In the genomic region with DNA sequence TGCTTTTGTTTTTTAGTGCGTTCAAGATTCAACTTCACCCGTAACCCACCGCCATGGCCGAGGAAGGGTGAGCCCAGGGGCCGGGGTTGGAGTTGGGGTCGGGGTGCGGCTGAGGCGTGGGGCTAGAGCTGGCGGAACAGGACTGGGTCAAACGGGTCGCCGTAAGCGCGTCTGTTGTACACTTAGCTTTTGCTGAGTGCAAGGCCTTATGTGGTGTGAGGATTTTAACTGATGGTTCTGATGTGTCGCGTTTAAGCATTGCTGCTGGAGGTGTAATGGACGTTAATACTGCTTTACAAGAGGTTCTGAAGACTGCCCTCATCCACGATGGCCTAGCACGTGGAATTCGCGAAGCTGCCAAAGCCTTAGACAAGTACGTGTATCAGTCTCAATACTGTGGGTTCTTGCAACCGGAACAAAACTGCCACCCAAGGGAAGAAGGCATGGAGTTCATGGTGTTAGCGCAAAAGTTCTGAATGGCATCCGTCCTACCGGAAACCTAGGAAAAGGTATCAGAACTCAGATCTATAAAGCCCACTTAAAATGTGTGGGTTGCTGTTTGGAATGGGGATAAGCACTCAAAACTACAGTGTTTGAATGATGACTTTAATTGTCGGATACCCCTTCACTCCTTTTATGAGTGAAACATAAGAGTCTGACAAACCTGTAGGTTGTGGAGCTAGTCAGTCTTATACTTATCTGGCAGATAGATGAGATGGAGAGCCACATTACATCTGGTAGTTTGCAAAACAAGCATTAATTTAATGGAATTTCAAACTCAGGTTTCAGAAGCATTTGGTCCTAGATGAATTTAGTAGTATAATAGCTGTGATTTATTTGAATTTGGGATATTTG, we compare ENCODE assay signal across 1 cellular context.
TF ChIP-seq lines count a peak whose summit lies in the region.

No MANE protein-coding gene starts in this region.

TF ChIP-seq in WTC11, 78 proteins besides CTCF, POLR2A, EP300 and RAD21 (continued from another document and continues in another):
- TF ChIP-seq, protein P1, sequence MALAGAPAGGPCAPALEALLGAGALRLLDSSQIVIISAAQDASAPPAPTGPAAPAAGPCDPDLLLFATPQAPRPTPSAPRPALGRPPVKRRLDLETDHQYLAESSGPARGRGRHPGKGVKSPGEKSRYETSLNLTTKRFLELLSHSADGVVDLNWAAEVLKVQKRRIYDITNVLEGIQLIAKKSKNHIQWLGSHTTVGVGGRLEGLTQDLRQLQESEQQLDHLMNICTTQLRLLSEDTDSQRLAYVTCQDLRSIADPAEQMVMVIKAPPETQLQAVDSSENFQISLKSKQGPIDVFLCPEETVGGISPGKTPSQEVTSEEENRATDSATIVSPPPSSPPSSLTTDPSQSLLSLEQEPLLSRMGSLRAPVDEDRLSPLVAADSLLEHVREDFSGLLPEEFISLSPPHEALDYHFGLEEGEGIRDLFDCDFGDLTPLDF (CRISPR knock-in tag; IDR thresholded peaks at IDR 0.05) = no peak
- TF ChIP-seq, protein P2, sequence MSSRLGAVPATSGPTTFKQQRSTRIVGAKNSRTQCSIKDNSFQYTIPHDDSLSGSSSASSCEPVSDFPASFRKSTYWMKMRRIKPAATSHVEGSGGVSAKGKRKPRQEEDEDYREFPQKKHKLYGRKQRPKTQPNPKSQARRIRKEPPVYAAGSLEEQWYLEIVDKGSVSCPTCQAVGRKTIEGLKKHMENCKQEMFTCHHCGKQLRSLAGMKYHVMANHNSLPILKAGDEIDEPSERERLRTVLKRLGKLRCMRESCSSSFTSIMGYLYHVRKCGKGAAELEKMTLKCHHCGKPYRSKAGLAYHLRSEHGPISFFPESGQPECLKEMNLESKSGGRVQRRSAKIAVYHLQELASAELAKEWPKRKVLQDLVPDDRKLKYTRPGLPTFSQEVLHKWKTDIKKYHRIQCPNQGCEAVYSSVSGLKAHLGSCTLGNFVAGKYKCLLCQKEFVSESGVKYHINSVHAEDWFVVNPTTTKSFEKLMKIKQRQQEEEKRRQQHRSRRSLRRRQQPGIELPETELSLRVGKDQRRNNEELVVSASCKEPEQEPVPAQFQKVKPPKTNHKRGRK (CRISPR knock-in tag; IDR thresholded peaks at IDR 0.05; ENCODE audit: borderline replicate concordance) = no peak
- TF ChIP-seq, protein P3, sequence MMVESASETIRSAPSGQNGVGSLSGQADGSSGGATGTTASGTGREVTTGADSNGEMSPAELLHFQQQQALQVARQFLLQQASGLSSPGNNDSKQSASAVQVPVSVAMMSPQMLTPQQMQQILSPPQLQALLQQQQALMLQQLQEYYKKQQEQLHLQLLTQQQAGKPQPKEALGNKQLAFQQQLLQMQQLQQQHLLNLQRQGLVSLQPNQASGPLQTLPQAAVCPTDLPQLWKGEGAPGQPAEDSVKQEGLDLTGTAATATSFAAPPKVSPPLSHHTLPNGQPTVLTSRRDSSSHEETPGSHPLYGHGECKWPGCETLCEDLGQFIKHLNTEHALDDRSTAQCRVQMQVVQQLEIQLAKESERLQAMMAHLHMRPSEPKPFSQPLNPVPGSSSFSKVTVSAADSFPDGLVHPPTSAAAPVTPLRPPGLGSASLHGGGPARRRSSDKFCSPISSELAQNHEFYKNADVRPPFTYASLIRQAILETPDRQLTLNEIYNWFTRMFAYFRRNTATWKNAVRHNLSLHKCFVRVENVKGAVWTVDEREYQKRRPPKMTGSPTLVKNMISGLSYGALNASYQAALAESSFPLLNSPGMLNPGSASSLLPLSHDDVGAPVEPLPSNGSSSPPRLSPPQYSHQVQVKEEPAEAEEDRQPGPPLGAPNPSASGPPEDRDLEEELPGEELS (CRISPR knock-in tag; IDR thresholded peaks at IDR 0.05) = no peak
- TF ChIP-seq, protein P4, sequence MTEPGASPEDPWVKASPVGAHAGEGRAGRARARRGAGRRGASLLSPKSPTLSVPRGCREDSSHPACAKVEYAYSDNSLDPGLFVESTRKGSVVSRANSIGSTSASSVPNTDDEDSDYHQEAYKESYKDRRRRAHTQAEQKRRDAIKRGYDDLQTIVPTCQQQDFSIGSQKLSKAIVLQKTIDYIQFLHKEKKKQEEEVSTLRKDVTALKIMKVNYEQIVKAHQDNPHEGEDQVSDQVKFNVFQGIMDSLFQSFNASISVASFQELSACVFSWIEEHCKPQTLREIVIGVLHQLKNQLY (CRISPR knock-in tag; IDR thresholded peaks at IDR 0.05) = no peak
- TF ChIP-seq, protein P5, sequence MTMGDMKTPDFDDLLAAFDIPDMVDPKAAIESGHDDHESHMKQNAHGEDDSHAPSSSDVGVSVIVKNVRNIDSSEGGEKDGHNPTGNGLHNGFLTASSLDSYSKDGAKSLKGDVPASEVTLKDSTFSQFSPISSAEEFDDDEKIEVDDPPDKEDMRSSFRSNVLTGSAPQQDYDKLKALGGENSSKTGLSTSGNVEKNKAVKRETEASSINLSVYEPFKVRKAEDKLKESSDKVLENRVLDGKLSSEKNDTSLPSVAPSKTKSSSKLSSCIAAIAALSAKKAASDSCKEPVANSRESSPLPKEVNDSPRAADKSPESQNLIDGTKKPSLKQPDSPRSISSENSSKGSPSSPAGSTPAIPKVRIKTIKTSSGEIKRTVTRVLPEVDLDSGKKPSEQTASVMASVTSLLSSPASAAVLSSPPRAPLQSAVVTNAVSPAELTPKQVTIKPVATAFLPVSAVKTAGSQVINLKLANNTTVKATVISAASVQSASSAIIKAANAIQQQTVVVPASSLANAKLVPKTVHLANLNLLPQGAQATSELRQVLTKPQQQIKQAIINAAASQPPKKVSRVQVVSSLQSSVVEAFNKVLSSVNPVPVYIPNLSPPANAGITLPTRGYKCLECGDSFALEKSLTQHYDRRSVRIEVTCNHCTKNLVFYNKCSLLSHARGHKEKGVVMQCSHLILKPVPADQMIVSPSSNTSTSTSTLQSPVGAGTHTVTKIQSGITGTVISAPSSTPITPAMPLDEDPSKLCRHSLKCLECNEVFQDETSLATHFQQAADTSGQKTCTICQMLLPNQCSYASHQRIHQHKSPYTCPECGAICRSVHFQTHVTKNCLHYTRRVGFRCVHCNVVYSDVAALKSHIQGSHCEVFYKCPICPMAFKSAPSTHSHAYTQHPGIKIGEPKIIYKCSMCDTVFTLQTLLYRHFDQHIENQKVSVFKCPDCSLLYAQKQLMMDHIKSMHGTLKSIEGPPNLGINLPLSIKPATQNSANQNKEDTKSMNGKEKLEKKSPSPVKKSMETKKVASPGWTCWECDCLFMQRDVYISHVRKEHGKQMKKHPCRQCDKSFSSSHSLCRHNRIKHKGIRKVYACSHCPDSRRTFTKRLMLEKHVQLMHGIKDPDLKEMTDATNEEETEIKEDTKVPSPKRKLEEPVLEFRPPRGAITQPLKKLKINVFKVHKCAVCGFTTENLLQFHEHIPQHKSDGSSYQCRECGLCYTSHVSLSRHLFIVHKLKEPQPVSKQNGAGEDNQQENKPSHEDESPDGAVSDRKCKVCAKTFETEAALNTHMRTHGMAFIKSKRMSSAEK (CRISPR knock-in tag; IDR thresholded peaks at IDR 0.05; ENCODE audit: borderline replicate concordance) = no peak
- TF ChIP-seq JUN (CRISPR knock-in tag; IDR thresholded peaks at IDR 0.05) = no peak
- TF ChIP-seq, protein P6, sequence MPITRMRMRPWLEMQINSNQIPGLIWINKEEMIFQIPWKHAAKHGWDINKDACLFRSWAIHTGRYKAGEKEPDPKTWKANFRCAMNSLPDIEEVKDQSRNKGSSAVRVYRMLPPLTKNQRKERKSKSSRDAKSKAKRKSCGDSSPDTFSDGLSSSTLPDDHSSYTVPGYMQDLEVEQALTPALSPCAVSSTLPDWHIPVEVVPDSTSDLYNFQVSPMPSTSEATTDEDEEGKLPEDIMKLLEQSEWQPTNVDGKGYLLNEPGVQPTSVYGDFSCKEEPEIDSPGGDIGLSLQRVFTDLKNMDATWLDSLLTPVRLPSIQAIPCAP (CRISPR knock-in tag; IDR thresholded peaks at IDR 0.05) = peak; percentile 66; the same call in 1 of the 2 replicates
- TF ChIP-seq ESRRA (CRISPR knock-in tag; IDR thresholded peaks at IDR 0.05; ENCODE audit: borderline replicate concordance) = no peak
- TF ChIP-seq SMAD3 (CRISPR knock-in tag; IDR thresholded peaks at IDR 0.05; ENCODE audit: borderline replicate concordance) = no peak
- TF ChIP-seq ZNF416 (CRISPR knock-in tag; IDR thresholded peaks at IDR 0.05) = no peak
- TF ChIP-seq, protein P7, sequence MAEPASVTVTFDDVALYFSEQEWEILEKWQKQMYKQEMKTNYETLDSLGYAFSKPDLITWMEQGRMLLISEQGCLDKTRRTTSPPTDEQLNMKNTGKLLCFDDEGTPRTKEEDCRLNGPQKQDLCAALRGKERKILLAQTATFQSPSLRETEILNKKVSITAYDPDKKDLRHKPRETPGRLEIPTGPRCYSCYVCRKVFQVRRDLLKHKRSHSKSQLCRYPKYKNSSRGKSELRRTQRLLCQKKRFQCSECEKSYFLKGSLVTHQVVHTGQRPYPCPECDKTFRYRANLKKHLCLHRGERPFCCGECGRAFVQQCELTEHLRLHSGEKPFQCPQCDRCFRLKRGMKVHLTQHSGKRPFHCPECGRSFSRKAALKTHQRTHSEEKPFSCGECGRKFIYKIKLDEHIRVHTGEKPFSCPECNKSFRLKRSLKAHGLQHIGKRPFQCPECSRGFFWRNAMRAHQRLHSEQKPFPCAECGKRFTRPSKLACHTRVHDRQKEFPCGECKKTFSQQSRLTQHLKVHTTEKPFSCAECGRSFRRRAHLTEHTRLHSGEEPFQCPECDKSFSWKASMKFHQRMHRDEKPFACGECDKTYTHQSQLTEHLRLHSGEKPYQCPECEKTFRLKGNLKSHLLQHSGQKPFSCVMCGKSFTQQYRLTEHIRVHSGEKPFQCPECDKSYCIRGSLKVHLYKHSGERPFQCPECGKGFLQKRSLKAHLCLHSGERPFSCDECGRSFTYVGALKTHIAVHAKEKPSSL (CRISPR knock-in tag; conservative IDR thresholded peaks at IDR 0.05) = no peak
- no peak for TF ChIP-seq HMGA2 (CRISPR knock-in tag; IDR thresholded peaks at IDR 0.05)
- TF ChIP-seq, protein P8, sequence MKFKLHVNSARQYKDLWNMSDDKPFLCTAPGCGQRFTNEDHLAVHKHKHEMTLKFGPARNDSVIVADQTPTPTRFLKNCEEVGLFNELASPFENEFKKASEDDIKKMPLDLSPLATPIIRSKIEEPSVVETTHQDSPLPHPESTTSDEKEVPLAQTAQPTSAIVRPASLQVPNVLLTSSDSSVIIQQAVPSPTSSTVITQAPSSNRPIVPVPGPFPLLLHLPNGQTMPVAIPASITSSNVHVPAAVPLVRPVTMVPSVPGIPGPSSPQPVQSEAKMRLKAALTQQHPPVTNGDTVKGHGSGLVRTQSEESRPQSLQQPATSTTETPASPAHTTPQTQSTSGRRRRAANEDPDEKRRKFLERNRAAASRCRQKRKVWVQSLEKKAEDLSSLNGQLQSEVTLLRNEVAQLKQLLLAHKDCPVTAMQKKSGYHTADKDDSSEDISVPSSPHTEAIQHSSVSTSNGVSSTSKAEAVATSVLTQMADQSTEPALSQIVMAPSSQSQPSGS (CRISPR knock-in tag; IDR thresholded peaks at IDR 0.05; ENCODE audit: borderline replicate concordance, low read depth) = 0 out of 2 replicates have a peak, but pooled peaks have one; percentile 54
- TF ChIP-seq ZNF423 (CRISPR knock-in tag; IDR thresholded peaks at IDR 0.05) = no peak
- no peak for TF ChIP-seq TCF7 (CRISPR knock-in tag; IDR thresholded peaks at IDR 0.05; ENCODE audit: low read depth)
- TF ChIP-seq, protein P9, sequence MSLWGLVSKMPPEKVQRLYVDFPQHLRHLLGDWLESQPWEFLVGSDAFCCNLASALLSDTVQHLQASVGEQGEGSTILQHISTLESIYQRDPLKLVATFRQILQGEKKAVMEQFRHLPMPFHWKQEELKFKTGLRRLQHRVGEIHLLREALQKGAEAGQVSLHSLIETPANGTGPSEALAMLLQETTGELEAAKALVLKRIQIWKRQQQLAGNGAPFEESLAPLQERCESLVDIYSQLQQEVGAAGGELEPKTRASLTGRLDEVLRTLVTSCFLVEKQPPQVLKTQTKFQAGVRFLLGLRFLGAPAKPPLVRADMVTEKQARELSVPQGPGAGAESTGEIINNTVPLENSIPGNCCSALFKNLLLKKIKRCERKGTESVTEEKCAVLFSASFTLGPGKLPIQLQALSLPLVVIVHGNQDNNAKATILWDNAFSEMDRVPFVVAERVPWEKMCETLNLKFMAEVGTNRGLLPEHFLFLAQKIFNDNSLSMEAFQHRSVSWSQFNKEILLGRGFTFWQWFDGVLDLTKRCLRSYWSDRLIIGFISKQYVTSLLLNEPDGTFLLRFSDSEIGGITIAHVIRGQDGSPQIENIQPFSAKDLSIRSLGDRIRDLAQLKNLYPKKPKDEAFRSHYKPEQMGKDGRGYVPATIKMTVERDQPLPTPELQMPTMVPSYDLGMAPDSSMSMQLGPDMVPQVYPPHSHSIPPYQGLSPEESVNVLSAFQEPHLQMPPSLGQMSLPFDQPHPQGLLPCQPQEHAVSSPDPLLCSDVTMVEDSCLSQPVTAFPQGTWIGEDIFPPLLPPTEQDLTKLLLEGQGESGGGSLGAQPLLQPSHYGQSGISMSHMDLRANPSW (CRISPR knock-in tag; conservative IDR thresholded peaks at IDR 0.05; ENCODE audit: low read depth) = no peak
- TF ChIP-seq, protein P10, sequence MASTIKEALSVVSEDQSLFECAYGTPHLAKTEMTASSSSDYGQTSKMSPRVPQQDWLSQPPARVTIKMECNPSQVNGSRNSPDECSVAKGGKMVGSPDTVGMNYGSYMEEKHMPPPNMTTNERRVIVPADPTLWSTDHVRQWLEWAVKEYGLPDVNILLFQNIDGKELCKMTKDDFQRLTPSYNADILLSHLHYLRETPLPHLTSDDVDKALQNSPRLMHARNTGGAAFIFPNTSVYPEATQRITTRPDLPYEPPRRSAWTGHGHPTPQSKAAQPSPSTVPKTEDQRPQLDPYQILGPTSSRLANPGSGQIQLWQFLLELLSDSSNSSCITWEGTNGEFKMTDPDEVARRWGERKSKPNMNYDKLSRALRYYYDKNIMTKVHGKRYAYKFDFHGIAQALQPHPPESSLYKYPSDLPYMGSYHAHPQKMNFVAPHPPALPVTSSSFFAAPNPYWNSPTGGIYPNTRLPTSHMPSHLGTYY (CRISPR knock-in tag; IDR thresholded peaks at IDR 0.05) = no peak
- TF ChIP-seq ZNF671 (CRISPR knock-in tag; IDR thresholded peaks at IDR 0.05) = peak; percentile 34
- 0 out of 2 replicates have a peak, but pooled peaks have one; percentile 25 for TF ChIP-seq PRRX2 (CRISPR knock-in tag; IDR thresholded peaks at IDR 0.05)
- TF ChIP-seq ZNF138 (CRISPR knock-in tag; conservative IDR thresholded peaks at IDR 0.05) = no peak
- TF ChIP-seq FOXK1 (CRISPR knock-in tag; IDR thresholded peaks at IDR 0.05) = no peak
- TF ChIP-seq NR1H2 (CRISPR knock-in tag; IDR thresholded peaks at IDR 0.05) = 0 out of 2 replicates have a peak, but pooled peaks have one; percentile 6
- no peak for TF ChIP-seq NFE2L1 (CRISPR knock-in tag; IDR thresholded peaks at IDR 0.05)
